8 cellular contexts compared by ENCODE assay signal in the genomic region with DNA sequence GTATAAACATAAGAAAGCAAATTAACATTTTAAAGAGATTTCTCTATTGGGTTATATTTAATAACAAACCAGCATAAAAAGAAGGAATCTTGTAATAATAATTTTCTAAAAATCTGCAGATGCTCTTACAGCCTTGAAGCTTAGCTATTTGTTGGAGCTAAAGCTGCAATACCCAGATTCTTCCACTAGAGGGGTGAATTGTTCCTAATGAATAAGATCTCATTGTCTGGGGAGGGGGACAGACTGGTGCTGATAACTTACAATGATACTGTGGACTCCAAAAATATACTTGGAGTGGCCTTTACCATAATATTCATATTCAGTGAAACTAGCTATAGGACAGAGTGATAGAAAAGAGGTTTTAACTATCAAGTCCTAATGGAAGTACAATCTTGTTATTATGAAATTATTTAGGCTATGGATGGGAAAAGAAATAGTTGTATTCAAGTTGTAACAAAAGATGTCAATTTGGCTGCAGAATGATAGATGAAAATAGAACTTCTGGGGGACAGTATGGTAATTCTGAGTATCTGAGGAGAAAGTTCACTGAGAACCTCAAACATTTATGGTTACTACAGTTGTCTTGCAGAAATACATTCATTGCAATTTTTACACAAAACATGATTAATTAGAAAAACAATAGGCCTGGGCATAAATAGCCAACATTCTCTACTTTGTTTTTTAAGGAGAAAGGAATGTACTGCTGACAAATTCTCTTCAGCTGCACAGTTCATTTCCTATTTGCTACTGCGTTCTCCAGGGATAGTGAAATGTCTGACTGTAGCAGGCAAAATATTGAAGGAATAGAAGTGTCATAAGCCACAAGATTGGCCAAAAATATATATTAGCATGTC.
DNase-seq lines count a peak whose midpoint lies in the region; ATAC-seq and TF ChIP-seq lines count a peak whose summit lies in the region.

No MANE protein-coding gene starts in this region.

- H3K4me3 ChIP-seq in heart right ventricle = no peak overlapping the region

- H3K27ac ChIP-seq in heart right ventricle = no peak overlapping the region

- peaks cover 0 to 6% (median 0%) of the 10 kb centered on the region in 9 donors for H3K4me1 ChIP-seq in heart right ventricle

- H3K9me3 ChIP-seq in heart right ventricle = no peaks in the 10 kb centered on the region

- peak; percentile 40 to 84 (median 74) for TF ChIP-seq CTCF in heart right ventricle (IDR thresholded peaks at IDR 0.05)

- H3K27me3 ChIP-seq in heart right ventricle = no peaks in the 10 kb centered on the region

- intact Hi-C loops in heart right ventricle (cut with DNase I) = loop anchor here in 1 of 10 donors (10.0 kb wide), 1 partner anchor 1279 kb away; no protein-coding TSS in a partner anchor
- intact Hi-C loops in cardiac septum (cut with DNase I) = no loop called here

- WGBS in heart right ventricle, 2 donors = 49 to 63% methylated on average over 1 of the region's 1 CpG

- H3K36me3 ChIP-seq in heart right ventricle = no peaks in the 10 kb centered on the region

- ATAC-seq in heart right ventricle (no peak), HG02981 (IDR thresholded peaks at IDR 0.05; ENCODE audit: unreplicated experiment) (peak; percentile 69)
- ATAC-seq in stimulated activated naive CD8-positive, alpha-beta T cell treated with anti-CD3 and anti-CD28 coated beads, Interleukin-15, Interleukin-2, amounts not matched to agents 100 U/mL and 50 U/mL, for 24 hours = no peak

- DNase-seq in heart right ventricle (peak in 1 of 2 donors; percentile 6), cardiac septum (ENCODE audit: low spot score) (no peak), NCI-H460 (ENCODE audit: extremely low read depth, low read depth) (peak; percentile 57), cerebellum (ENCODE audit: low spot score) (peak; percentile 8), middle frontal gyrus (ENCODE audit: extremely low spot score, low spot score) (peak; percentile 23), cortex of kidney (lab: John Stamatoyannopoulos, UW) (no peak)
- DNase-seq in stimulated activated naive CD8-positive, alpha-beta T cell treated with anti-CD3 and anti-CD28 coated beads, Interleukin-15, Interleukin-2, amounts not matched to agents 100 U/mL and 50 U/mL, for 24 hours = no peak

Comparison
In these comparisons a context has a peak if more than half of its experiments do, and no peak if none do; other contexts are left out.
1. DNase-seq: peak in NCI-H460 (single experiment), cerebellum (single experiment) and middle frontal gyrus (single experiment); none in cardiac septum (single experiment), cortex of kidney (single experiment) and stimulated activated naive CD8-positive, alpha-beta T cell treated with anti-CD3 and anti-CD28 coated beads, Interleukin-15, Interleukin-2, amounts not matched to agents 100 U/mL and 50 U/mL, for 24 hours (single experiment).